ENCODE assay signal across 19 cellular contexts in genomic region chr1:66787641-66788040, GRCh38. TPM values are rescaled to one million over a fixed set of nuclear protein-coding genes. Genes with fewer than 3 reads are reported as not detected.
"Had no signal": no experiment of that assay in that cellular context is flagged by ENCODE, and none has a peak within 500 bp of the region (broad histone marks: within the 10 kb centered on the region; RNA-seq: fewer than 3 reads in every experiment).

No MANE protein-coding gene starts in this region.

- H3K9me3 ChIP-seq: body of pancreas, tibial nerve had no signal

- H3K36me3 ChIP-seq: heart left ventricle, right atrium auricular region, tibial nerve had no signal

- ATAC-seq: body of pancreas; heart left ventricle; naive thymus-derived CD4-positive, alpha-beta T cell had no signal

- H3K27me3 ChIP-seq: body of pancreas, heart left ventricle, right atrium auricular region, tibial nerve had no signal

- H3K27ac ChIP-seq: body of pancreas, heart left ventricle, right atrium auricular region, tibial nerve had no signal

- H3K4me1 ChIP-seq: body of pancreas, heart left ventricle, right atrium auricular region, tibial nerve had no signal

- DNase-seq: activated CD4-positive, alpha-beta memory T cell treated with anti-CD3 and anti-CD28 coated beads for 36 hours; activated CD4-positive, CD25-positive, alpha-beta regulatory T cell treated with anti-CD3 and anti-CD28 coated beads, Interleukin-2, amount 50 U/mL, for 72 hours; activated naive CD4-positive, alpha-beta T cell treated with Interleukin-2 at 50 U/mL for 16 hours; amniotic stem cell; body of pancreas; cortex of kidney; effector memory CD4-positive, alpha-beta T cell; heart left ventricle; mammary epithelial cell; naive thymus-derived CD4-positive, alpha-beta T cell; posterior cingulate gyrus; T-helper 9 cell had no signal

- H3K4me3 ChIP-seq: body of pancreas, heart left ventricle, right atrium auricular region, skin epidermis, tibial nerve had no signal

RNA-seq across cellular contexts. Expression of gene INSL5, which starts 13.4 kb away (rescaled TPM):
- total RNA-seq: activated CD4-positive, alpha-beta memory T cell treated with anti-CD3 and anti-CD28 coated beads for 36 hours; body of pancreas; fibroblast of lung; frontal cortex; heart left ventricle; mammary epithelial cell; mononuclear cell; naive thymus-derived CD4-positive, alpha-beta T cell; right atrium auricular region; subcutaneous adipose tissue; tibial nerve had no signal

RNA-seq across cellular contexts. Expression of gene DYNLT5, which starts 35.4 kb away (rescaled TPM):
- total RNA-seq: activated CD4-positive, alpha-beta memory T cell treated with anti-CD3 and anti-CD28 coated beads for 36 hours; body of pancreas; mammary epithelial cell had no signal
